Comparison of ENCODE assay signal across 16 cellular contexts in the genomic region with DNA sequence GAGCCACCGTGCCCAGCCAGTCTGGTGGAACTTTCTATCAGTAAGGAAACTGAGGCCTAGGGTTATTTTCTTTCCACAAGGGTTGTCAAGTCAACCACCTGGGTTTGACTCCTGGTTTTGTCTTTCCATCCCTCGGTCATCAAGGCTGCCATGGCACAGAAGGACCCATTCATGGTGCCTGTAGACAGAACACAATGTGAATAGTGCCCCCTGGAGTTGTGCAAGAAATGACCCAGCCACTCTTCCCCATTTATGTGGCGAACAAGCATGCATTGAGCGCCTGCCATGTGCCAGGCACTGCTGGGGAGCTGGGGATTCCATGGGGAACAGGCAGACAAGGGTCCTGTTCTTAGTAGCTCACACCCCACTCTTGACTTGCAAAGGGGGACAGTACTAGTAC. TPM values are rescaled to one million over a fixed set of nuclear protein-coding genes. Genes with fewer than 3 reads are reported as not detected.
A peak's percentile ranks its signal among the peaks of the same experiment; 100 is the strongest.
DNase-seq lines count a peak whose midpoint lies in the region; ATAC-seq, FAIRE-seq and TF ChIP-seq lines count a peak whose summit lies in the region.
"Had no signal": no experiment of that assay in that cellular context is flagged by ENCODE, and none has a peak within 500 bp of the region (broad histone marks: within the 10 kb centered on the region; RNA-seq: fewer than 3 reads in every experiment).

No MANE protein-coding gene starts in this region.

- peak overlapping the region; percentile 98 for H3K27ac ChIP-seq in DOHH2 (ENCODE audit: low read depth, low read length)
- no peak overlapping the region for H3K27ac ChIP-seq in H1 (ENCODE audit: low read depth, low read length)
- H3K27ac ChIP-seq in lower lobe of right lung: no peak overlapping the region
- H3K27ac ChIP-seq: body of pancreas, heart left ventricle, testis had no signal

- H3K18ac ChIP-seq in H1 (ENCODE audit: extremely low read depth, low read length): no peak overlapping the region

- H3F3A ChIP-seq in DOHH2 (ENCODE audit: control insufficient read depth, insufficient read depth): peaks cover 46% of the 10 kb centered on the region
- H3F3A ChIP-seq in Loucy (ENCODE audit: low read depth): no peaks in the 10 kb centered on the region

- 88% methylated on average over 4 of the region's 4 CpGs; no CpG with 5 or more reads in 1 of the 2 experiments for WGBS in H1 (ENCODE audit: extremely low coverage in 1 of 2, insufficient coverage in 1 of 2, insufficient read length in 1 of 2, insufficient replicate concordance in 2 of 2, low coverage in 1 of 2, low lambda C conversion rate in 2 of 2, missing lambda C conversion rate in 1 of 2), 2 experiments

- no peak for ATAC-seq in lower lobe of right lung
- ATAC-seq: body of pancreas, heart left ventricle had no signal

- H3K27me3 ChIP-seq in DOHH2 (ENCODE audit: control insufficient read depth, low read length): no peaks in the 10 kb centered on the region
- H3K27me3 ChIP-seq in Loucy (ENCODE audit: insufficient read depth, low read length, poor library complexity, severe bottlenecking): no peaks in the 10 kb centered on the region
- no peaks in the 10 kb centered on the region for H3K27me3 ChIP-seq in H1 (replicated peaks in 1 of 4; ENCODE audit: control insufficient read depth in 3 of 4, extremely low read depth in 1 of 4, insufficient read depth in 3 of 4, low read length in 3 of 4)
- H3K27me3 ChIP-seq in lower lobe of right lung (ENCODE audit: low read depth): no peaks in the 10 kb centered on the region
- H3K27me3 ChIP-seq: body of pancreas, heart left ventricle, testis had no signal

- no peak overlapping the region for H3K14ac ChIP-seq in H1 (ENCODE audit: insufficient read length)

- FAIRE-seq in H1 (lab: Jason Lieb, UNC): no peak
- FAIRE-seq: GM12891 had no signal

- H3K36me3 ChIP-seq in DOHH2 (ENCODE audit: control insufficient read depth, low read length): peaks cover 61% of the 10 kb centered on the region
- no peaks in the 10 kb centered on the region for H3K36me3 ChIP-seq in Loucy (ENCODE audit: insufficient read depth, low read length)
- H3K36me3 ChIP-seq in H1 (ENCODE audit: control insufficient read depth in 2 of 4, insufficient read depth in 4 of 4, low read length in 3 of 4): no peaks in the 10 kb centered on the region
- H3K36me3 ChIP-seq in lower lobe of right lung: no peaks in the 10 kb centered on the region

- no peak overlapping the region for H2BK12ac ChIP-seq in H1 (ENCODE audit: low read depth, low read length)

- CTCF ChIA-PET in H1 (lab: Charles Lee; ENCODE audit: partially characterized antibody): interaction anchor here (0.7 to 12.4 kb wide), 7 partner anchors 10 to 76 kb away, joined by 3 to 110 read pairs (median 4); no protein-coding TSS in a partner anchor

- H3K4me1 ChIP-seq in DOHH2 (ENCODE audit: control insufficient read depth, low read length): peaks cover 72% of the 10 kb centered on the region
- peaks cover 35% of the 10 kb centered on the region for H3K4me1 ChIP-seq in Loucy (ENCODE audit: insufficient read depth, low read length, poor library complexity, severe bottlenecking)
- H3K4me1 ChIP-seq in H1 (replicated peaks in 1 of 4; ENCODE audit: control insufficient read depth in 3 of 4, insufficient read depth in 4 of 4, low read length in 3 of 4): peaks cover 0 to 12% (median 8%) of the 10 kb centered on the region in 4 experiments; a peak in 6 of 7 replicates
- H3K4me1 ChIP-seq in lower lobe of right lung: peaks cover 50% of the 10 kb centered on the region
- H3K4me1 ChIP-seq: testis had no signal

- no peaks in the 10 kb centered on the region for H4K20me1 ChIP-seq in DOHH2 (ENCODE audit: control insufficient read depth, insufficient read depth, low read depth, low read length)
- H4K20me1 ChIP-seq in Loucy (ENCODE audit: insufficient read depth, low read length, poor library complexity, severe bottlenecking): peaks cover 59% of the 10 kb centered on the region
- peaks cover 9 to 14% of the 10 kb centered on the region in 2 experiments for H4K20me1 ChIP-seq in H1 (replicated peaks in 1 of 2; ENCODE audit: control insufficient read depth in 1 of 2, insufficient read depth in 2 of 2, low read length in 2 of 2)

- peaks cover 95% of the 10 kb centered on the region for H3K79me2 ChIP-seq in DOHH2 (ENCODE audit: control insufficient read depth, low read length)
- peaks cover 95% of the 10 kb centered on the region for H3K79me2 ChIP-seq in Loucy (ENCODE audit: insufficient read depth, low read length)
- H3K79me2 ChIP-seq in H1 (ENCODE audit: control insufficient read depth in 1 of 2, insufficient read depth in 2 of 2, low read length in 2 of 2): peaks cover 50 to 82% of the 10 kb centered on the region in 2 experiments

- 0 out of 2 replicates have a peak overlapping the region, but pooled peaks have one; percentile 28 for H2AK5ac ChIP-seq in H1 (ENCODE audit: low read depth, low read length)

- H2AFZ ChIP-seq in Loucy (ENCODE audit: low read length): no peak overlapping the region
- no peak overlapping the region for H2AFZ ChIP-seq in H1 (ENCODE audit: low read length)

- no peak overlapping the region for H4K8ac ChIP-seq in H1 (ENCODE audit: extremely low read depth, insufficient read depth, low read length)

- intact Hi-C loops in lower lobe of right lung (cut with DNase I): no loop called here

- no peak overlapping the region for H2BK20ac ChIP-seq in H1 (ENCODE audit: low read length)

- no peak overlapping the region for H2BK120ac ChIP-seq in H1 (replicated peaks; ENCODE audit: low read depth, low read length)

- peaks cover 21% of the 10 kb centered on the region for H3K79me1 ChIP-seq in H1 (ENCODE audit: low read depth, low read length)

- TF ChIP-seq RAD21 in H1 (IDR thresholded peaks at IDR 0.05 in 1 of 2, conservative IDR thresholded peaks at IDR 0.05 in 1 of 2; ENCODE audit: low read depth in 2 of 2, low read length in 2 of 2): no peak

- no peak overlapping the region for H4K91ac ChIP-seq in H1 (replicated peaks; ENCODE audit: insufficient read length, low read length)

- TF ChIP-seq EP300 in H1 (IDR thresholded peaks at IDR 0.05; ENCODE audit: borderline replicate concordance in 1 of 2, low read depth in 2 of 2, low read length in 2 of 2): no peak

- H3K9ac ChIP-seq in Loucy (ENCODE audit: low read depth, low read length, poor library complexity, severe bottlenecking) (peak overlapping the region; percentile 37), H1 (replicated peaks in 1 of 4; ENCODE audit: extremely low read depth in 1 of 4, low read depth in 3 of 4, low read length in 3 of 4) (no peak overlapping the region)

- no peak overlapping the region for H3K56ac ChIP-seq in H1 (replicated peaks; ENCODE audit: insufficient read length, low read depth, low read length)

- H4K5ac ChIP-seq in H1 (ENCODE audit: insufficient read length, low read depth, low read length): no peak overlapping the region

- POLR2A ChIA-PET in H1 (lab: Charles Lee; ENCODE audit: partially characterized antibody): interaction anchor here (0.8 to 0.9 kb wide), 2 partner anchors 18 to 126 kb away, joined by 3 read pairs; no protein-coding TSS in a partner anchor

- no peak for DNase-seq in H1 (ENCODE audit: low read depth in 1 of 2, low spot score in 2 of 2)
- no peak for DNase-seq in retinal pigment epithelial cell (ENCODE audit: low read depth)
- DNase-seq in lower lobe of right lung: no peak
- no peak for DNase-seq in NK-92 treated with Interleukin-12 subunit alpha and Interleukin-12 subunit beta, amount 100 ng/mL, for 24 hours (lab: John Stamatoyannopoulos, UW)
- no peak for DNase-seq in stimulated activated CD4-positive, alpha-beta T cell treated with anti-CD3 and anti-CD28 coated beads, Interleukin-2, amount 100 ng/mL, for 24 hours
- DNase-seq: activated CD4-positive, alpha-beta T cell treated with anti-CD3 and anti-CD28 coated beads for 4 hours; body of pancreas; EL; GOT3; heart left ventricle; NCI-H1694 treated with DMSO at 0.1 percent for 48 hours; stimulated activated CD4-positive, alpha-beta T cell treated with anti-CD3 and anti-CD28 coated beads, Interleukin-4, amount 100 ng/mL, for 1 hour; testis had no signal

- H2BK5ac ChIP-seq in H1 (ENCODE audit: low read depth, low read length): peak overlapping the region; percentile 61; the same call in 1 of the 2 replicates

- H3K23ac ChIP-seq in H1 (ENCODE audit: insufficient read length): no peak overlapping the region

- TF ChIP-seq CTCF in DOHH2 (IDR thresholded peaks at IDR 0.05; ENCODE audit: low read depth, low read length, poor library complexity, severe bottlenecking): peak; percentile 80
- peak; percentile 41 for TF ChIP-seq CTCF in Loucy (conservative IDR thresholded peaks at IDR 0.05; ENCODE audit: low read length)
- TF ChIP-seq CTCF in H1 (IDR thresholded peaks at IDR 0.05; ENCODE audit: control extremely low read depth in 1 of 3, insufficient read depth in 1 of 3, low read depth in 1 of 3, low read length in 3 of 3): peak in 2 of 3 experiments; percentile 1 to 34; a peak in 2 of 4 replicates
- peak; percentile 11 for TF ChIP-seq CTCF in retinal pigment epithelial cell (conservative IDR thresholded peaks at IDR 0.05; ENCODE audit: low read depth, low read length)
- no peak for TF ChIP-seq CTCF in lower lobe of right lung (IDR thresholded peaks at IDR 0.05)

- peak overlapping the region; percentile 70 for H3K4me3 ChIP-seq in DOHH2 (ENCODE audit: low read length)
- peak overlapping the region; percentile 57 for H3K4me3 ChIP-seq in Loucy (ENCODE audit: low read length, poor library complexity, severe bottlenecking)
- H3K4me3 ChIP-seq in H1 (ENCODE audit: extremely low read depth in 1 of 4, insufficient read depth in 2 of 4, low read depth in 3 of 4, low read length in 4 of 4): no peak overlapping the region; a peak in 1 of 8 replicates
- H3K4me3 ChIP-seq in retinal pigment epithelial cell (ENCODE audit: low read length): no peak overlapping the region
- H3K4me3 ChIP-seq in lower lobe of right lung: no peak overlapping the region
- H3K4me3 ChIP-seq: body of pancreas, heart left ventricle, testis had no signal

- H2BK15ac ChIP-seq in H1 (ENCODE audit: low read length): no peak overlapping the region

- H3K9me3 ChIP-seq in DOHH2 (ENCODE audit: control insufficient read depth, insufficient read depth, low read length): no peaks in the 10 kb centered on the region
- no peaks in the 10 kb centered on the region for H3K9me3 ChIP-seq in Loucy (ENCODE audit: insufficient read depth, low read depth, low read length)
- no peaks in the 10 kb centered on the region for H3K9me3 ChIP-seq in H1 (ENCODE audit: insufficient read depth in 2 of 2, low read depth in 1 of 2, low read length in 1 of 2)
- no peaks in the 10 kb centered on the region for H3K9me3 ChIP-seq in lower lobe of right lung
- H3K9me3 ChIP-seq: body of pancreas, heart left ventricle, testis had no signal

- peak overlapping the region; percentile 81 for H3K4me2 ChIP-seq in DOHH2 (ENCODE audit: low read length)
- peak overlapping the region; percentile 79 for H3K4me2 ChIP-seq in Loucy (ENCODE audit: low read depth, low read length, poor library complexity, severe bottlenecking)
- peak overlapping the region in 1 of 2 experiments; percentile 35; a peak in 1 of 4 replicates for H3K4me2 ChIP-seq in H1 (ENCODE audit: insufficient read depth in 1 of 2, low read depth in 2 of 2, low read length in 2 of 2)

- no peak overlapping the region for H3K4ac ChIP-seq in H1 (replicated peaks; ENCODE audit: insufficient read length, low read depth, low read length)

- TF ChIP-seq POLR2A in H1 (IDR thresholded peaks at IDR 0.05; ENCODE audit: control extremely low read depth in 1 of 2, low read depth in 2 of 2, low read length in 2 of 2): no peak

- H3K9me2 ChIP-seq in DOHH2 (replicated peaks; ENCODE audit: control insufficient read depth, low read length): no peaks in the 10 kb centered on the region
- H3K9me2 ChIP-seq in Loucy (replicated peaks; ENCODE audit: low read depth, low read length): no peaks in the 10 kb centered on the region

- H3K23me2 ChIP-seq in H1 (ENCODE audit: low read depth, low read length): peaks cover 5% of the 10 kb centered on the region

RNA-seq across cellular contexts. Expression of a gene that starts 4.1 kb away (rescaled TPM):
- total RNA-seq in H1 (2021; fragmentation: NEBNext Ultra II Directional; extraction: Animal tissue kit (Norgen Biotek cat#: 25700)): 263 TPM in 2 replicates
- polyA plus RNA-seq in H1 (2011; rRNA removed): 86.4 and 137 TPM in 2 replicates
- polyA plus RNA-seq in H1 (2011; cell fraction: cytosol; rRNA removed): 106 TPM
- 215 TPM for polyA plus RNA-seq in H1 (2011; cell fraction: nucleus; rRNA removed)
- polyA plus RNA-seq in H1 (2012, experiment 1 of 2): 238 to 277 TPM (median 270 TPM) in 4 replicates
- 118 TPM for polyA plus RNA-seq in H1 (2012, experiment 2 of 2)
- polyA plus RNA-seq in H1 (2013, experiment 1 of 2): 156 TPM
- polyA plus RNA-seq in H1 (2013, experiment 2 of 2): 146 TPM
- polyA minus RNA-seq in H1 (2011; rRNA and poly(A)+ RNA removed): 219 and 239 TPM in 2 replicates
- polyA minus RNA-seq in H1 (2011; cell fraction: cytosol; rRNA and poly(A)+ RNA removed): 184 TPM
- polyA minus RNA-seq in H1 (2011; cell fraction: nucleus; rRNA and poly(A)+ RNA removed): 185 TPM
- total RNA-seq in lower lobe of right lung: 85.0 TPM

RNA-seq across cellular contexts. Expression of a gene that starts 36.3 kb away (rescaled TPM):
- total RNA-seq in H1 (2021; fragmentation: NEBNext Ultra II Directional; extraction: Animal tissue kit (Norgen Biotek cat#: 25700)): 22.5 and 24.0 TPM in 2 replicates
- polyA plus RNA-seq in H1 (2011; rRNA removed): 15.9 and 24.2 TPM in 2 replicates
- polyA plus RNA-seq in H1 (2011; cell fraction: cytosol; rRNA removed): 19.9 TPM
- 14.8 TPM for polyA plus RNA-seq in H1 (2011; cell fraction: nucleus; rRNA removed)
- 19.3 to 25.7 TPM (median 21.5 TPM) in 4 replicates for polyA plus RNA-seq in H1 (2012, experiment 1 of 2)
- polyA plus RNA-seq in H1 (2012, experiment 2 of 2): 30.8 TPM
- 24.8 TPM for polyA plus RNA-seq in H1 (2013, experiment 1 of 2)
- polyA plus RNA-seq in H1 (2013, experiment 2 of 2): 22.2 TPM
- 5.7 and 8.0 TPM in 2 replicates for polyA minus RNA-seq in H1 (2011; rRNA and poly(A)+ RNA removed)
- 12.0 TPM for polyA minus RNA-seq in H1 (2011; cell fraction: cytosol; rRNA and poly(A)+ RNA removed)
- 16.6 TPM for polyA minus RNA-seq in H1 (2011; cell fraction: nucleus; rRNA and poly(A)+ RNA removed)
- 17.3 TPM for total RNA-seq in lower lobe of right lung

RNA-seq across cellular contexts. Expression of a gene that starts 36.5 kb away (rescaled TPM):
- total RNA-seq in H1 (2021; fragmentation: NEBNext Ultra II Directional; extraction: Animal tissue kit (Norgen Biotek cat#: 25700)): 47.5 and 48.3 TPM in 2 replicates
- 112 and 151 TPM in 2 replicates for polyA plus RNA-seq in H1 (2011; rRNA removed)
- polyA plus RNA-seq in H1 (2011; cell fraction: cytosol; rRNA removed): 91.7 TPM
- polyA plus RNA-seq in H1 (2011; cell fraction: nucleus; rRNA removed): 125 TPM
- 24.9 to 55.5 TPM (median 50.4 TPM) in 4 replicates for polyA plus RNA-seq in H1 (2012, experiment 1 of 2)
- polyA plus RNA-seq in H1 (2012, experiment 2 of 2): 58.3 TPM
- 47.5 TPM for polyA plus RNA-seq in H1 (2013, experiment 1 of 2)
- 47.1 TPM for polyA plus RNA-seq in H1 (2013, experiment 2 of 2)
- polyA minus RNA-seq in H1 (2011; rRNA and poly(A)+ RNA removed): 31.4 and 45.4 TPM in 2 replicates
- polyA minus RNA-seq in H1 (2011; cell fraction: cytosol; rRNA and poly(A)+ RNA removed): 41.3 TPM
- 49.0 TPM for polyA minus RNA-seq in H1 (2011; cell fraction: nucleus; rRNA and poly(A)+ RNA removed)
- 42.2 TPM for total RNA-seq in lower lobe of right lung

Comparison
In these comparisons a context has a peak if more than half of its experiments do, and no peak if none do; other contexts are left out.
1. H3K4me3 ChIP-seq: peak in DOHH2 (single experiment) and Loucy (single experiment); none in H1 (0 of 4), retinal pigment epithelial cell (single experiment) and lower lobe of right lung (single experiment).